In the genomic region with DNA sequence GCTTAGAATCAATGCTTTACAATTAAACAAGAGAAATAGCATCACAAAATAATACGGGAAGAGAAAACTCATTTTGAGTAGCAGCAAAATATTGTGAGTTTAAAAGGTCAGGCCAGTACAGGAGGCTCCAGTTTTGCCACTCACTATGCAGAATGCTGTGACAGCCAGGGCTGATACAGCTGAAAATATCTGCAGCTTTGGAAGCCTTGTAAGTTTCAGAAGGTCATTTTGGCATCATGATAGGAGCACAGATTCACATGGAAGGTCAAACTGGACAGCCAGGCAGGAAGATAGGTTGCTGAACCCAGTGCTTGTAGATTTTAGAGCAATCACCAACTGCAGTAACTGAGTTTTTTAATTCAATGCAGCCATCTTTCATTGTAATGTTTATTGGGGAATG, we compare ENCODE assay signal across 1 cellular context.
TF ChIP-seq lines count a peak whose summit lies in the region.

No MANE protein-coding gene starts in this region.

TF ChIP-seq in SK-N-SH, 30 proteins besides CTCF, POLR2A, EP300 and RAD21 (continued from another document):
- TF ChIP-seq MXI1 (IDR thresholded peaks at IDR 0.05; ENCODE audit: low read depth, low read length), result no peak
- TF ChIP-seq, protein P1, sequence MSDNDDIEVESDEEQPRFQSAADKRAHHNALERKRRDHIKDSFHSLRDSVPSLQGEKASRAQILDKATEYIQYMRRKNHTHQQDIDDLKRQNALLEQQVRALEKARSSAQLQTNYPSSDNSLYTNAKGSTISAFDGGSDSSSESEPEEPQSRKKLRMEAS (IDR thresholded peaks at IDR 0.05; ENCODE audit: low read depth), result no peak
- no peak for TF ChIP-seq SMC3 (IDR thresholded peaks at IDR 0.05; ENCODE audit: low read depth, low read length)
- no peak for TF ChIP-seq GABPA (IDR thresholded peaks at IDR 0.05; ENCODE audit: low read depth)
- TF ChIP-seq TEAD4 (IDR thresholded peaks at IDR 0.05; ENCODE audit: borderline replicate concordance, insufficient read depth), result no peak
- TF ChIP-seq NFIC (IDR thresholded peaks at IDR 0.05; ENCODE audit: borderline replicate concordance), result no peak
- TF ChIP-seq EZH2phosphoT487 (IDR thresholded peaks at IDR 0.05; ENCODE audit: borderline replicate concordance, low read depth), result no peak
- TF ChIP-seq JUND (IDR thresholded peaks at IDR 0.05), result no peak
- TF ChIP-seq TAF1 (IDR thresholded peaks at IDR 0.05; ENCODE audit: borderline replicate concordance, low read depth, low read length), result no peak
- no peak for TF ChIP-seq ELF1 (IDR thresholded peaks at IDR 0.05)
- TF ChIP-seq SIN3A (IDR thresholded peaks at IDR 0.05; ENCODE audit: borderline replicate concordance, low read depth, low read length), result no peak
- TF ChIP-seq, protein P2, sequence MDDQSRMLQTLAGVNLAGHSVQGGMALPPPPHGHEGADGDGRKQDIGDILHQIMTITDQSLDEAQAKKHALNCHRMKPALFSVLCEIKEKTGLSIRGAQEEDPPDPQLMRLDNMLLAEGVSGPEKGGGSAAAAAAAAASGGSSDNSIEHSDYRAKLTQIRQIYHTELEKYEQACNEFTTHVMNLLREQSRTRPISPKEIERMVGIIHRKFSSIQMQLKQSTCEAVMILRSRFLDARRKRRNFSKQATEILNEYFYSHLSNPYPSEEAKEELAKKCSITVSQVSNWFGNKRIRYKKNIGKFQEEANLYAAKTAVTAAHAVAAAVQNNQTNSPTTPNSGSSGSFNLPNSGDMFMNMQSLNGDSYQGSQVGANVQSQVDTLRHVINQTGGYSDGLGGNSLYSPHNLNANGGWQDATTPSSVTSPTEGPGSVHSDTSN (IDR thresholded peaks at IDR 0.05), result no peak
- TF ChIP-seq, protein P3, sequence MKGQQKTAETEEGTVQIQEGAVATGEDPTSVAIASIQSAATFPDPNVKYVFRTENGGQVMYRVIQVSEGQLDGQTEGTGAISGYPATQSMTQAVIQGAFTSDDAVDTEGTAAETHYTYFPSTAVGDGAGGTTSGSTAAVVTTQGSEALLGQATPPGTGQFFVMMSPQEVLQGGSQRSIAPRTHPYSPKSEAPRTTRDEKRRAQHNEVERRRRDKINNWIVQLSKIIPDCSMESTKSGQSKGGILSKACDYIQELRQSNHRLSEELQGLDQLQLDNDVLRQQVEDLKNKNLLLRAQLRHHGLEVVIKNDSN (IDR thresholded peaks at IDR 0.05; ENCODE audit: borderline replicate concordance, low read depth), result no peak
